ENCODE assay signal across 8 cellular contexts in the genomic region with DNA sequence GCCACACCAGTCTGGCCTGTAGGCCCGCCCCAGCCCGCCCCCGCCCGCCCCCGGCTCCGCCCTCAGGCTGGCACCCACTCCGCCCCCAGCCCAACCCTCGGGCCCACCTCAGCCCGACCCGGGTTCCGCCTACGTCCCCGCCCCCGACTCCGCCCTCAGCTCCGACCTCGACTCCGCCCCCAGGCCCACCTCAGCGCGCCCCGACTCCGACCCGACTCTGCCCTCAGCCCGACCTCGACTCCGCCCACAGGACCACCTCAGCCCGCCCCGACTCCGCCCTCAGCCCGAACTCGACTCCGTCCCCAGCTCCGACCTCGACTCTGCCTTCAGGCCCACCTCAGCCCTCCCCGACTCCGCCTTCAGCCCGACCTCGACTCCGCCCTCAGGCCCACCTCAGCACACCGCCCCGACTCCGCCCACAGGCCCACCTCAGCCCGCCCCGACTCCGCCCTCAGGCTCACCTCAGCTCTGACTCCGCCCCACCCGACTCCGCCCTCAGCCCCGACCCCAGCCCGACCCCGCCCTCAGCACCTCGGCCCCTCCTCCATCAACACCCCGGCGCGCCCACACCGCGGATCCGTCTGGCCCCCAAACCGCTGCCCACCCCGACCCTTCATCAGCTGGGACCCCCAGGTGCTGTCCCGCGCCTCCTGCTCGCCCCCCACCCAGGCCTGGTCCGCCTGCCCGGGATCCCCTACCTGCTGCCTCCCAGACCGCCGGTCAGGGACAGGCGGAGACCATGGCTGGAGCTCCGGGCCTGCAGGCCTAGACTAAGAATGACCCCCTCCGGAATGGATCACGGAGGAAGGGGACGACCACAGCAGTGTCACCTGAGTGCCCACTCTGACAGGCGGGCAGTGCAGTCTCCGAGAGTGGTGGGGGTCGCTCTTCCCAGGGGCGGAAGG. TPM values are rescaled to one million over a fixed set of nuclear protein-coding genes. Genes with fewer than 3 reads are reported as not detected.
DNase-seq lines count a peak whose midpoint lies in the region; ATAC-seq lines count a peak whose summit lies in the region.

A gene (minus strand): TSS at position 13 of the 905 bp plus-strand sequence. CDS start 315 bp downstream, outside the sequence.

- peak; percentile 16 to 71 for DNase-seq in NCI-H446 (lab: John Stamatoyannopoulos, UW)
- DNase-seq in activated CD4-positive, alpha-beta T cell treated with anti-CD3 and anti-CD28 coated beads, Interleukin-2, amount 50 U/mL, for 4 hours, result peak; percentile 82 to 83
- peak; percentile 82 for DNase-seq in cortex of kidney (lab: John Stamatoyannopoulos, UW)
- peak; percentile 89 to 94 for DNase-seq in left colon
- peak; percentile 48 to 76 (median 64) for DNase-seq in stimulated activated CD4-positive, alpha-beta T cell treated with anti-CD3 and anti-CD28 coated beads, Interleukin-1b, Interleukin-23, amount 100 ng/mL, for 24 hours (ENCODE audit: low read depth in 4 of 4, low spot score in 1 of 4)
- no peak for DNase-seq in NCI-H2107 (lab: John Stamatoyannopoulos, UW)

- intact Hi-C loops in left colon (cut with DNase I, micrococcal nuclease), result no loop called here

- ATAC-seq in GM18517 (IDR thresholded peaks at IDR 0.05; ENCODE audit: unreplicated experiment), result peak; percentile 1
- peak; percentile 44 for ATAC-seq in HG03064 (IDR thresholded peaks at IDR 0.05; ENCODE audit: low read depth, unreplicated experiment)
- ATAC-seq in left colon, result peak; percentile 65

RNA-seq across cellular contexts. Expression of the gene that starts here (rescaled TPM):
- total RNA-seq in left colon, result 10 to 100 TPM; 28.7 to 30.4 TPM

Comparison
In these comparisons a context has a peak if more than half of its experiments do, and no peak if none do; other contexts are left out.
1. ATAC-seq: peak in every context shown above with its lines; median percentile 65 in left colon; 44 in HG03064; 1 in GM18517.